ENCODE assay signal across 22 cellular contexts in genomic region chr20:17993546-17993945, GRCh38. TPM values are rescaled to one million over a fixed set of nuclear protein-coding genes. Genes with fewer than 3 reads are reported as not detected.
DNase-seq lines count a peak whose midpoint lies in the region; ATAC-seq and TF ChIP-seq lines count a peak whose summit lies in the region.
"Had no signal": no experiment of that assay in that cellular context is flagged by ENCODE, and none has a peak within 500 bp of the region (broad histone marks: within the 10 kb centered on the region; RNA-seq: fewer than 3 reads in every experiment).

No MANE protein-coding gene starts in this region.

- H3K4me1 ChIP-seq in OCI-LY1 (ENCODE audit: insufficient read depth, low read length, severe bottlenecking), result peaks cover 27% of the 10 kb centered on the region

- H3K36me3 ChIP-seq in OCI-LY1 (ENCODE audit: insufficient read depth, low read length), result peaks cover 23% of the 10 kb centered on the region
- H3K36me3 ChIP-seq: neural progenitor cell had no signal

- peaks cover 9% of the 10 kb centered on the region for H3K36me3 Mint-ChIP-seq in activated naive CD8-positive, alpha-beta T cell treated with anti-CD3 and anti-CD28 coated beads, Interleukin-2, amount 10 ng/mL, durations not matched to agents 7 days and 5 days
- H3K36me3 Mint-ChIP-seq in activated naive CD8-positive, alpha-beta T cell treated with anti-CD3 and anti-CD28 coated beads for 36 hours, result peaks cover 12% of the 10 kb centered on the region
- peaks cover 20% of the 10 kb centered on the region for H3K36me3 Mint-ChIP-seq in activated T-helper 2 cell treated with anti-CD3 and anti-CD28 coated beads, Interferon-gamma antibody, Interleukin-2, Interleukin-4, amounts not matched to agents 10 μg/mL and 5 μg/mL and 100 μg/mL, durations not matched to agents 14 hours and 24 hours and 36 hours (ENCODE audit: low read depth)
- H3K36me3 Mint-ChIP-seq in stimulated activated effector memory CD8-positive, alpha-beta T cell treated with anti-CD3 and anti-CD28 coated beads, Interleukin-12 subunit alpha, Interleukin-12 subunit beta, amount 100 ng/mL, for 72 hours, result peaks cover 40% of the 10 kb centered on the region
- H3K36me3 Mint-ChIP-seq in type B pancreatic cell, result peaks cover 3% of the 10 kb centered on the region

- no peak overlapping the region for H3K4me3 Mint-ChIP-seq in activated naive CD8-positive, alpha-beta T cell treated with anti-CD3 and anti-CD28 coated beads, Interleukin-2, amount 10 ng/mL, durations not matched to agents 7 days and 5 days
- H3K4me3 Mint-ChIP-seq in activated naive CD8-positive, alpha-beta T cell treated with anti-CD3 and anti-CD28 coated beads for 36 hours, result no peak overlapping the region
- H3K4me3 Mint-ChIP-seq in activated T-helper 2 cell treated with anti-CD3 and anti-CD28 coated beads, Interferon-gamma antibody, Interleukin-2, Interleukin-4, amounts not matched to agents 10 μg/mL and 5 μg/mL and 100 μg/mL, durations not matched to agents 14 hours and 24 hours and 36 hours (ENCODE audit: low read depth), result no peak overlapping the region
- H3K4me3 Mint-ChIP-seq in stimulated activated effector memory CD8-positive, alpha-beta T cell treated with anti-CD3 and anti-CD28 coated beads, Interleukin-12 subunit alpha, Interleukin-12 subunit beta, amount 100 ng/mL, for 72 hours, result peak overlapping the region; percentile 64
- H3K4me3 Mint-ChIP-seq in type B pancreatic cell, result no peak overlapping the region
- H3K4me3 Mint-ChIP-seq: activated B cell treated with CpG ODN at 0.5 μM for 24 hours; CD4-positive, alpha-beta T cell; neural progenitor cell had no signal

- no peaks in the 10 kb centered on the region for H3K27me3 ChIP-seq in OCI-LY1 (ENCODE audit: insufficient read depth, low read length)
- H3K27me3 ChIP-seq: neural progenitor cell, upper lobe of left lung had no signal

- no peak overlapping the region for H3K4me2 ChIP-seq in OCI-LY1 (ENCODE audit: low read length)
- H3K4me2 ChIP-seq: neural progenitor cell, SK-N-SH had no signal

- H3K79me2 ChIP-seq in OCI-LY1 (ENCODE audit: insufficient read depth, low read length), result no peaks in the 10 kb centered on the region

- H3K9me2 ChIP-seq in OCI-LY1 (ENCODE audit: low read depth, low read length), result no peaks in the 10 kb centered on the region
- H3K9me2 ChIP-seq: SK-N-SH had no signal

- H3K9me3 ChIP-seq in OCI-LY1 (ENCODE audit: low read length), result no peaks in the 10 kb centered on the region
- H3K9me3 ChIP-seq: SK-N-SH, upper lobe of left lung had no signal

- intact Hi-C loops in activated T-helper 2 cell treated with anti-CD3 and anti-CD28 coated beads, Interferon-gamma antibody, Interleukin-2, Interleukin-4, amounts not matched to agents 10 μg/mL and 5 μg/mL and 100 μg/mL, durations not matched to agents 14 hours and 24 hours and 36 hours (cut with micrococcal nuclease), result loop anchor here (2.0 to 10.0 kb wide), 8 partner anchors 49 to 463 kb away; partner anchors contain the start of genes BFSP1 and RRBP1

- TF ChIP-seq CTCF in OCI-LY1 (IDR thresholded peaks at IDR 0.05; ENCODE audit: low read length), result no peak
- TF ChIP-seq CTCF in type B pancreatic cell (conservative IDR thresholded peaks at IDR 0.05), result no peak
- TF ChIP-seq CTCF in RWPE1 (conservative IDR thresholded peaks at IDR 0.05; ENCODE audit: low read depth), result no peak

- no peaks in the 10 kb centered on the region for H3F3A ChIP-seq in OCI-LY1 (ENCODE audit: insufficient read depth, low read length)

- H3K27ac ChIP-seq in OCI-LY1 (ENCODE audit: low read depth, low read length, poor library complexity, severe bottlenecking), result peak overlapping the region; percentile 7
- no peak overlapping the region for H3K27ac ChIP-seq in RWPE1
- H3K27ac ChIP-seq: epithelial cell of prostate, neural progenitor cell, upper lobe of left lung had no signal

- peaks cover 4% of the 10 kb centered on the region for H3K27me3 Mint-ChIP-seq in activated naive CD8-positive, alpha-beta T cell treated with anti-CD3 and anti-CD28 coated beads, Interleukin-2, amount 10 ng/mL, durations not matched to agents 7 days and 5 days
- H3K27me3 Mint-ChIP-seq in activated naive CD8-positive, alpha-beta T cell treated with anti-CD3 and anti-CD28 coated beads for 36 hours, result peaks cover 42% of the 10 kb centered on the region
- no peaks in the 10 kb centered on the region for H3K27me3 Mint-ChIP-seq in activated T-helper 2 cell treated with anti-CD3 and anti-CD28 coated beads, Interferon-gamma antibody, Interleukin-2, Interleukin-4, amounts not matched to agents 10 μg/mL and 5 μg/mL and 100 μg/mL, durations not matched to agents 14 hours and 24 hours and 36 hours (ENCODE audit: low read depth)
- H3K27me3 Mint-ChIP-seq in type B pancreatic cell, result no peaks in the 10 kb centered on the region
- H3K27me3 Mint-ChIP-seq: activated B cell treated with CpG ODN at 0.5 μM for 24 hours; CD4-positive, alpha-beta T cell had no signal

- POLR2A ChIA-PET in activated naive CD8-positive, alpha-beta T cell treated with anti-CD3 and anti-CD28 coated beads, Interleukin-2, amount 10 ng/mL, durations not matched to agents 7 days and 5 days (lab: Charles Lee), result interaction anchor here (0.8 kb wide), 1 partner anchor 26 kb away, joined by 3 read pairs; no protein-coding TSS in a partner anchor
- POLR2A ChIA-PET in RWPE1 (lab: Yijun Ruan, JAX; ENCODE audit: low non-redundant PET), result no interaction called here

- no peak for ATAC-seq in activated naive CD8-positive, alpha-beta T cell treated with anti-CD3 and anti-CD28 coated beads, Interleukin-2, amount 10 ng/mL, durations not matched to agents 7 days and 5 days (ENCODE audit: low read depth)
- no peak for ATAC-seq in stimulated activated effector memory CD8-positive, alpha-beta T cell treated with anti-CD3 and anti-CD28 coated beads, Interleukin-12 subunit alpha, Interleukin-12 subunit beta, amount 100 ng/mL, for 72 hours

- no peak overlapping the region for H3K9ac ChIP-seq in OCI-LY1 (ENCODE audit: low read length)
- H3K9ac ChIP-seq: neural progenitor cell, SK-N-SH had no signal

- peak overlapping the region; percentile 1 for H3K27ac Mint-ChIP-seq in activated naive CD8-positive, alpha-beta T cell treated with anti-CD3 and anti-CD28 coated beads, Interleukin-2, amount 10 ng/mL, durations not matched to agents 7 days and 5 days
- H3K27ac Mint-ChIP-seq in activated naive CD8-positive, alpha-beta T cell treated with anti-CD3 and anti-CD28 coated beads for 36 hours, result no peak overlapping the region
- peak overlapping the region; percentile 94 for H3K27ac Mint-ChIP-seq in activated T-helper 2 cell treated with anti-CD3 and anti-CD28 coated beads, Interferon-gamma antibody, Interleukin-2, Interleukin-4, amounts not matched to agents 10 μg/mL and 5 μg/mL and 100 μg/mL, durations not matched to agents 14 hours and 24 hours and 36 hours
- peak overlapping the region; percentile 54 for H3K27ac Mint-ChIP-seq in stimulated activated effector memory CD8-positive, alpha-beta T cell treated with anti-CD3 and anti-CD28 coated beads, Interleukin-12 subunit alpha, Interleukin-12 subunit beta, amount 100 ng/mL, for 72 hours
- H3K27ac Mint-ChIP-seq in type B pancreatic cell, result no peak overlapping the region
- H3K27ac Mint-ChIP-seq: activated B cell treated with CpG ODN at 0.5 μM for 24 hours; CD4-positive, alpha-beta T cell; neural progenitor cell had no signal

- no peaks in the 10 kb centered on the region for H4K20me1 ChIP-seq in OCI-LY1 (ENCODE audit: insufficient read depth, low read length)

- H2AFZ ChIP-seq in OCI-LY1 (ENCODE audit: low read length), result no peak overlapping the region
- H2AFZ ChIP-seq: neural progenitor cell had no signal

- CTCF ChIA-PET in RWPE1 (lab: Yijun Ruan, JAX), result no interaction called here

- peaks cover 28% of the 10 kb centered on the region for H3K4me1 Mint-ChIP-seq in activated naive CD8-positive, alpha-beta T cell treated with anti-CD3 and anti-CD28 coated beads, Interleukin-2, amount 10 ng/mL, durations not matched to agents 7 days and 5 days
- peaks cover 26% of the 10 kb centered on the region for H3K4me1 Mint-ChIP-seq in activated naive CD8-positive, alpha-beta T cell treated with anti-CD3 and anti-CD28 coated beads for 36 hours
- H3K4me1 Mint-ChIP-seq in activated T-helper 2 cell treated with anti-CD3 and anti-CD28 coated beads, Interferon-gamma antibody, Interleukin-2, Interleukin-4, amounts not matched to agents 10 μg/mL and 5 μg/mL and 100 μg/mL, durations not matched to agents 14 hours and 24 hours and 36 hours (ENCODE audit: low read depth), result peaks cover 42% of the 10 kb centered on the region
- H3K4me1 Mint-ChIP-seq in stimulated activated effector memory CD8-positive, alpha-beta T cell treated with anti-CD3 and anti-CD28 coated beads, Interleukin-12 subunit alpha, Interleukin-12 subunit beta, amount 100 ng/mL, for 72 hours, result peaks cover 19% of the 10 kb centered on the region
- peaks cover 8% of the 10 kb centered on the region for H3K4me1 Mint-ChIP-seq in type B pancreatic cell (ENCODE audit: unreplicated experiment)

- DNase-seq in activated naive CD8-positive, alpha-beta T cell treated with anti-CD3 and anti-CD28 coated beads, Interleukin-2, amount 10 ng/mL, durations not matched to agents 7 days and 5 days, result no peak
- no peak for DNase-seq in activated naive CD8-positive, alpha-beta T cell treated with anti-CD3 and anti-CD28 coated beads for 36 hours
- DNase-seq in activated T-helper 2 cell treated with anti-CD3 and anti-CD28 coated beads, Interferon-gamma antibody, Interleukin-2, Interleukin-4, amounts not matched to agents 10 μg/mL and 5 μg/mL and 100 μg/mL, durations not matched to agents 14 hours and 24 hours and 36 hours (ENCODE audit: low spot score), result no peak
- no peak for DNase-seq in stimulated activated effector memory CD8-positive, alpha-beta T cell treated with anti-CD3 and anti-CD28 coated beads, Interleukin-12 subunit alpha, Interleukin-12 subunit beta, amount 100 ng/mL, for 72 hours (ENCODE audit: low spot score in 2 of 2)
- DNase-seq in NCI-H2107 treated with DMSO at 0.1 percent for 48 hours (lab: John Stamatoyannopoulos, UW; ENCODE audit: unreplicated experiment) (no peak), type B pancreatic cell (ENCODE audit: extremely low spot score, unreplicated experiment) (no peak), RWPE1 (ENCODE audit: low spot score) (no peak)
- DNase-seq: activated B cell treated with CpG ODN at 0.5 μM for 24 hours; activated CD8-positive, alpha-beta memory T cell treated with anti-CD3 and anti-CD28 coated beads for 24 hours; CD4-positive, alpha-beta T cell; cerebellar nuclear complex; GDM1; head of caudate nucleus; Karpas-422; NCI-H187; RPMI8226; SK-N-SH; T1000; upper lobe of left lung had no signal

- no peaks in the 10 kb centered on the region for H3K9me3 Mint-ChIP-seq in activated naive CD8-positive, alpha-beta T cell treated with anti-CD3 and anti-CD28 coated beads, Interleukin-2, amount 10 ng/mL, durations not matched to agents 7 days and 5 days
- H3K9me3 Mint-ChIP-seq in activated naive CD8-positive, alpha-beta T cell treated with anti-CD3 and anti-CD28 coated beads for 36 hours, result no peaks in the 10 kb centered on the region
- no peaks in the 10 kb centered on the region for H3K9me3 Mint-ChIP-seq in activated T-helper 2 cell treated with anti-CD3 and anti-CD28 coated beads, Interferon-gamma antibody, Interleukin-2, Interleukin-4, amounts not matched to agents 10 μg/mL and 5 μg/mL and 100 μg/mL, durations not matched to agents 14 hours and 24 hours and 36 hours
- no peaks in the 10 kb centered on the region for H3K9me3 Mint-ChIP-seq in stimulated activated effector memory CD8-positive, alpha-beta T cell treated with anti-CD3 and anti-CD28 coated beads, Interleukin-12 subunit alpha, Interleukin-12 subunit beta, amount 100 ng/mL, for 72 hours
- H3K9me3 Mint-ChIP-seq in type B pancreatic cell, result no peaks in the 10 kb centered on the region
- H3K9me3 Mint-ChIP-seq: activated B cell treated with CpG ODN at 0.5 μM for 24 hours; CD4-positive, alpha-beta T cell; neural progenitor cell had no signal

- no peak overlapping the region for H3K4me3 ChIP-seq in OCI-LY1 (ENCODE audit: low read depth, low read length, poor library complexity, severe bottlenecking)
- H3K4me3 ChIP-seq: neural progenitor cell, upper lobe of left lung had no signal

RNA-seq across cellular contexts. Expression of gene MGME1, which starts 24.7 kb away (rescaled TPM):
- total RNA-seq in activated naive CD8-positive, alpha-beta T cell treated with anti-CD3 and anti-CD28 coated beads, Interleukin-2, amount 10 ng/mL, durations not matched to agents 7 days and 5 days, result 10 to 100 TPM; 32.2 to 37.5 TPM
- total RNA-seq in activated naive CD8-positive, alpha-beta T cell treated with anti-CD3 and anti-CD28 coated beads for 36 hours, result 10 to 100 TPM; 30.1 to 30.9 TPM
- 30.0 and 33.0 TPM in 2 replicates for total RNA-seq in activated T-helper 2 cell treated with anti-CD3 and anti-CD28 coated beads, Interferon-gamma antibody, Interleukin-2, Interleukin-4, amounts not matched to agents 10 μg/mL and 5 μg/mL and 100 μg/mL, durations not matched to agents 14 hours and 24 hours and 36 hours
- total RNA-seq in type B pancreatic cell (ENCODE audit: low replicate concordance), result 31.2 and 32.7 TPM in 2 replicates

RNA-seq across cellular contexts. Expression of gene SNX5, which starts 25.0 kb away (rescaled TPM):
- 100 to 1,000 TPM; 127 to 131 TPM for total RNA-seq in activated naive CD8-positive, alpha-beta T cell treated with anti-CD3 and anti-CD28 coated beads, Interleukin-2, amount 10 ng/mL, durations not matched to agents 7 days and 5 days
- 100 to 1,000 TPM; 198 to 235 TPM for total RNA-seq in activated naive CD8-positive, alpha-beta T cell treated with anti-CD3 and anti-CD28 coated beads for 36 hours
- total RNA-seq in activated T-helper 2 cell treated with anti-CD3 and anti-CD28 coated beads, Interferon-gamma antibody, Interleukin-2, Interleukin-4, amounts not matched to agents 10 μg/mL and 5 μg/mL and 100 μg/mL, durations not matched to agents 14 hours and 24 hours and 36 hours, result 225 and 231 TPM in 2 replicates
- 87.4 and 115 TPM in 2 replicates for total RNA-seq in type B pancreatic cell (ENCODE audit: low replicate concordance)

Comparison
In these comparisons a context has a peak if more than half of its experiments do, and no peak if none do; other contexts are left out.
1. H3K27ac Mint-ChIP-seq: peak in activated naive CD8-positive, alpha-beta T cell treated with anti-CD3 and anti-CD28 coated beads, Interleukin-2, amount 10 ng/mL, durations not matched to agents 7 days and 5 days (single experiment), activated T-helper 2 cell treated with anti-CD3 and anti-CD28 coated beads, Interferon-gamma antibody, Interleukin-2, Interleukin-4, amounts not matched to agents 10 μg/mL and 5 μg/mL and 100 μg/mL, durations not matched to agents 14 hours and 24 hours and 36 hours (single experiment) and stimulated activated effector memory CD8-positive, alpha-beta T cell treated with anti-CD3 and anti-CD28 coated beads, Interleukin-12 subunit alpha, Interleukin-12 subunit beta, amount 100 ng/mL, for 72 hours (single experiment); none in activated naive CD8-positive, alpha-beta T cell treated with anti-CD3 and anti-CD28 coated beads for 36 hours (single experiment) and type B pancreatic cell (single experiment).